10 cellular contexts compared by ENCODE assay signal in genomic region chr10:22539579-22540160, GRCh38.
"Had no signal": no experiment of that assay in that cellular context is flagged by ENCODE, and none has a peak within 500 bp of the region (broad histone marks: within the 10 kb centered on the region; RNA-seq: fewer than 3 reads in every experiment).

No MANE protein-coding gene starts in this region.

- DNase-seq: activated effector memory CD4-positive, alpha-beta T cell treated with Interleukin-2 at 50 U/mL for 16 hours; activated T-cell treated with anti-CD3 and anti-CD28 coated beads for 4 hours; caudate nucleus; endodermal cell; erythroblast; hippocampal formation; kidney glomerular epithelial cell; mesendoderm; T-helper 9 cell; thyroid gland had no signal

- H3K4me1 Mint-ChIP-seq: endodermal cell had no signal

- H3K4me3 Mint-ChIP-seq: endodermal cell had no signal

- H3K27ac Mint-ChIP-seq: endodermal cell had no signal

- H3K9me3 Mint-ChIP-seq: endodermal cell had no signal
